In genomic region chr9:28909526-28909925, GRCh38 we compare ENCODE assay signal across 27 cellular contexts.
"Had no signal": no experiment of that assay in that cellular context is flagged by ENCODE, and none has a peak within 500 bp of the region (broad histone marks: within the 10 kb centered on the region; RNA-seq: fewer than 3 reads in every experiment).

No MANE protein-coding gene starts in this region.

- H3K9me3 Mint-ChIP-seq: stimulated activated memory B cell treated with anti-CD40 and anti-IgM and Interleukin-4, amounts not matched to agents 10 μg/mL and 1 μg/mL and 100 μg/mL, for 72 hours; type B pancreatic cell had no signal

- DNase-seq: hypothalamus; immature natural killer cell; kidney; left ventricle myocardium inferior; midbrain; mucosa of descending colon; naive thymus-derived CD4-positive, alpha-beta T cell; ovary; right lobe of liver; stimulated activated CD4-positive, alpha-beta T cell treated with anti-CD3 and anti-CD28 coated beads, Interleukin-1b, Interleukin-23, amount 100 ng/mL, for 48 hours; stimulated activated CD4-positive, alpha-beta T cell treated with anti-CD3 and anti-CD28 coated beads, Interleukin-2, amount 100 ng/mL, for 48 hours; stimulated activated CD4-positive, alpha-beta T cell treated with anti-CD3 and anti-CD28 coated beads, Interleukin-4, amount 100 ng/mL, for 4 hours; stimulated activated CD8-positive, alpha-beta memory T cell treated with anti-CD3 and anti-CD28 coated beads, Interleukin-4, amount 100 ng/mL, for 48 hours; stimulated activated naive CD4-positive, alpha-beta T cell treated with Interleukin-2 at 50 U/mL for 16 hours; stimulated activated naive CD8-positive, alpha-beta T cell treated with anti-CD3 and anti-CD28 coated beads, Interleukin-15, amount 100 ng/mL, for 72 hours; substantia nigra had no signal

- H3K36me3 Mint-ChIP-seq: memory B cell; naive thymus-derived CD4-positive, alpha-beta T cell; natural killer cell treated with Interleukin-12 subunit alpha and Interleukin-12 subunit beta and Interleukin-15 and Interleukin-18, amount 100 ng/mL, for 72 hours; stimulated activated memory B cell treated with anti-CD40 and anti-IgM and Interleukin-4, amounts not matched to agents 10 μg/mL and 1 μg/mL and 100 μg/mL, for 72 hours; type B pancreatic cell had no signal

- H3K4me3 Mint-ChIP-seq: immature natural killer cell; memory B cell; naive thymus-derived CD4-positive, alpha-beta T cell; natural killer cell treated with Interleukin-12 subunit alpha and Interleukin-12 subunit beta and Interleukin-15 and Interleukin-18, amount 100 ng/mL, for 72 hours; stimulated activated memory B cell treated with anti-CD40 and anti-IgM and Interleukin-4, amounts not matched to agents 10 μg/mL and 1 μg/mL and 100 μg/mL, for 72 hours; stimulated activated naive CD8-positive, alpha-beta T cell treated with anti-CD3 and anti-CD28 coated beads, Interleukin-15, amount 100 ng/mL, for 72 hours; type B pancreatic cell had no signal

- H3K4me3 ChIP-seq: left ventricle myocardium inferior, lung, mucosa of descending colon, ovary, right atrium auricular region, right lobe of liver, smooth muscle cell, tibial nerve, vagina had no signal

- H3K27ac Mint-ChIP-seq: immature natural killer cell; memory B cell; naive thymus-derived CD4-positive, alpha-beta T cell; natural killer cell treated with Interleukin-12 subunit alpha and Interleukin-12 subunit beta and Interleukin-15 and Interleukin-18, amount 100 ng/mL, for 72 hours; progenitor cell of endocrine pancreas; stimulated activated memory B cell treated with anti-CD40 and anti-IgM and Interleukin-4, amounts not matched to agents 10 μg/mL and 1 μg/mL and 100 μg/mL, for 72 hours; stimulated activated naive CD8-positive, alpha-beta T cell treated with anti-CD3 and anti-CD28 coated beads, Interleukin-15, amount 100 ng/mL, for 72 hours; type B pancreatic cell had no signal

- H3K27me3 Mint-ChIP-seq: memory B cell; naive thymus-derived CD4-positive, alpha-beta T cell; natural killer cell treated with Interleukin-12 subunit alpha and Interleukin-12 subunit beta and Interleukin-15 and Interleukin-18, amount 100 ng/mL, for 72 hours; progenitor cell of endocrine pancreas; stimulated activated memory B cell treated with anti-CD40 and anti-IgM and Interleukin-4, amounts not matched to agents 10 μg/mL and 1 μg/mL and 100 μg/mL, for 72 hours; stimulated activated naive CD8-positive, alpha-beta T cell treated with anti-CD3 and anti-CD28 coated beads, Interleukin-15, amount 100 ng/mL, for 72 hours; type B pancreatic cell had no signal

- FAIRE-seq: islet of Langerhans, kidney had no signal

- H3K4me1 Mint-ChIP-seq: immature natural killer cell; memory B cell; naive thymus-derived CD4-positive, alpha-beta T cell; stimulated activated memory B cell treated with anti-CD40 and anti-IgM and Interleukin-4, amounts not matched to agents 10 μg/mL and 1 μg/mL and 100 μg/mL, for 72 hours; stimulated activated naive CD8-positive, alpha-beta T cell treated with anti-CD3 and anti-CD28 coated beads, Interleukin-15, amount 100 ng/mL, for 72 hours had no signal
